In the genomic region with DNA sequence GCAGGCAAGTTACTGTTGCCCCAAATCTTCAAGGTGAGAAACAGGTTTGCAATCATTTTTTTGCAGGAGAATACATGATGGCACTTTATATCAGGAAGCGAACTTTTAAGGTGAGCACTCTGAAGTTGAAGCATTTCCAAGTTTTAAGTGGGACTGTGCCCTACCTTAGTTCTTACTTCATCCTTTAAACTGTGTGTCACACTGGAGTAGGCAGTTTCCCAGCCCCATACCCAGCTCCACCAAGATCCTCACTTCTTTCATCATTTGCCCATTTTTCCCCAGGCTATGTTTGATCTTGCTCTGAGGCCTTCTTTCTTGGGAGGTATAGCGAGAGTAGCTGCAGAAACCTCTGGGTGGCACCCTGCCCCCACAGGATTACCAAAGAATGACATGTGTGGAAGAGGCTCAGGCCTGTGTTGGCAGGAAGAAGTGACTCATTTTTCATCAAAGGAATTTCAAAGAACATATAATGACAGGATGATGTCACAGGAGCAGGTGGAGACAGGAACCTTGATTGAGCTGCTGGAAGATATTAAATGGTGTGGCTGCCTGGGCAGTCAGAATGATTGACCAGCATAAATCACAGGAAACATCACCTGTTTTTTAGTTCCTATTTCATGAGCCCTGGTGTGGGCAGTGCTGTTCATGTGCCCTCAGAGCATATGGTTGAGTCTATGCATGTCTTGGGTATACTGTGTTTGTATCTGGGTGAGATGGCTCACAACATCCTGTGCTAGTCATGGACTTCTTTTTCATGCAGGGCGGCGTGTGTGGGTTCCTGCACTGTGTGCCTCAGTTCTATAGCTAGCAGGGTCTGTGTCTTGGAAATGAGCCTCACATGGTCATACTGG, we compare ENCODE assay signal across 8 cellular contexts. TPM values are rescaled to one million over a fixed set of nuclear protein-coding genes. Genes with fewer than 3 reads are reported as not detected.
DNase-seq lines count a peak whose midpoint lies in the region; ATAC-seq and TF ChIP-seq lines count a peak whose summit lies in the region.

No MANE protein-coding gene starts in this region.

- TF ChIP-seq CTCF in GM12864 (IDR thresholded peaks at IDR 0.05; ENCODE audit: low read depth, low read length, missing control alignments) (peak; percentile 64), RWPE1 (conservative IDR thresholded peaks at IDR 0.05; ENCODE audit: low read depth) (peak; percentile 60), gastroesophageal sphincter (IDR thresholded peaks at IDR 0.05) (peak in 3 of 4 experiments; percentile 38 to 42 (median 38)), sigmoid colon (IDR thresholded peaks at IDR 0.05) (peak in 2 of 4 experiments; percentile 19 to 23)

- DNase-seq in GM12864 (ENCODE audit: low read depth), result no peak
- peak; percentile 86 for DNase-seq in RWPE1 (ENCODE audit: low spot score)
- DNase-seq in activated T-helper 1 cell treated with Interleukin-2 at 50 U/mL for 16 hours (ENCODE audit: low read depth), result peak; percentile 72
- DNase-seq in sigmoid colon, result no peak
- no peak for DNase-seq in middle frontal gyrus (ENCODE audit: extremely low spot score, low spot score)

- H3K9me3 ChIP-seq in HUES48 (ENCODE audit: control insufficient read depth, insufficient read depth, low read length) (no peaks in the 10 kb centered on the region), gastroesophageal sphincter (no peaks in the 10 kb centered on the region), sigmoid colon (no peaks in the 10 kb centered on the region)

- no peak overlapping the region for H3K4me3 ChIP-seq in GM12864 (ENCODE audit: low read depth, low read length)
- no peak overlapping the region for H3K4me3 ChIP-seq in HUES48 (ENCODE audit: low read depth, low read length)
- H3K4me3 ChIP-seq in gastroesophageal sphincter, result no peak overlapping the region
- no peak overlapping the region for H3K4me3 ChIP-seq in sigmoid colon

- TF ChIP-seq POLR2A in gastroesophageal sphincter (IDR thresholded peaks at IDR 0.05), result no peak
- no peak for TF ChIP-seq POLR2A in sigmoid colon (IDR thresholded peaks at IDR 0.05)

- intact Hi-C loops in sigmoid colon (cut with DNase I), result no loop called here

- POLR2A ChIA-PET in RWPE1 (lab: Yijun Ruan, JAX; ENCODE audit: low non-redundant PET), result no interaction called here

- H3K27me3 ChIP-seq in HUES48 (ENCODE audit: control insufficient read depth, insufficient read depth, low read length) (no peaks in the 10 kb centered on the region), gastroesophageal sphincter (no peaks in the 10 kb centered on the region), sigmoid colon (no peaks in the 10 kb centered on the region)

- peak; percentile 74 for ATAC-seq in gastroesophageal sphincter
- ATAC-seq in GM18868 (IDR thresholded peaks at IDR 0.05; ENCODE audit: unreplicated experiment), result no peak

- TF ChIP-seq EP300 in gastroesophageal sphincter (IDR thresholded peaks at IDR 0.05) (no peak), sigmoid colon (IDR thresholded peaks at IDR 0.05) (no peak)

- no peaks in the 10 kb centered on the region for H3K36me3 ChIP-seq in HUES48 (ENCODE audit: control insufficient read depth, insufficient read depth, low read length)
- H3K36me3 ChIP-seq in gastroesophageal sphincter, result no peaks in the 10 kb centered on the region
- H3K36me3 ChIP-seq in sigmoid colon, result no peaks in the 10 kb centered on the region

- 80 to 90% methylated on average over 1 to 4 of the region's 4 CpGs for WGBS in gastroesophageal sphincter (ENCODE audit: low coverage in 1 of 2), 2 donors
- WGBS in sigmoid colon, 2 donors, result 65 to 74% methylated on average over 4 of the region's 4 CpGs

- H3K9ac ChIP-seq in HUES48 (ENCODE audit: low read depth, low read length), result no peak overlapping the region

- CTCF ChIA-PET in RWPE1 (lab: Yijun Ruan, JAX), result interaction anchor here (0.6 to 1.5 kb wide), 4 partner anchors 57 to 323 kb away, joined by 3 to 8 read pairs (median 4); no protein-coding TSS in a partner anchor

- peak overlapping the region; percentile 23 for H3K27ac ChIP-seq in HUES48 (ENCODE audit: low read depth, low read length)
- H3K27ac ChIP-seq in RWPE1, result peak overlapping the region; percentile 85
- H3K27ac ChIP-seq in gastroesophageal sphincter, result peak overlapping the region in 3 of 4 donors; percentile 43 to 71 (median 53)
- peak overlapping the region; percentile 60 to 95 (median 68) for H3K27ac ChIP-seq in sigmoid colon

- H3K4me1 ChIP-seq in HUES48 (ENCODE audit: control insufficient read depth, insufficient read depth, low read length) (peaks cover 26% of the 10 kb centered on the region), gastroesophageal sphincter (peaks cover 10 to 49% (median 13%) of the 10 kb centered on the region in 3 donors), sigmoid colon (peaks cover 0 to 56% (median 48%) of the 10 kb centered on the region in 4 donors)

RNA-seq across cellular contexts. Expression of a gene that starts 20.8 kb away (rescaled TPM):
- total RNA-seq in gastroesophageal sphincter, result 100 to 1,000 TPM; 454 to 752 (median 541) TPM
- 100 to 1,000 TPM; 292 to 657 (median 428) TPM for total RNA-seq in sigmoid colon
- polyA plus RNA-seq in sigmoid colon, result 10 to 100 TPM; 16.0 to 74.1 (median 18.0) TPM

Comparison
In these comparisons a context has a peak if more than half of its experiments do, and no peak if none do; other contexts are left out.
1. DNase-seq: peak in RWPE1 (single experiment) and activated T-helper 1 cell treated with Interleukin-2 at 50 U/mL for 16 hours (single experiment); none in GM12864 (single experiment), sigmoid colon (single experiment) and middle frontal gyrus (single experiment).
2. H3K27ac ChIP-seq: peak in every context shown above with its lines; median percentile 85 in RWPE1; 68 in sigmoid colon; 53 in gastroesophageal sphincter; 23 in HUES48.